In the genomic region with DNA sequence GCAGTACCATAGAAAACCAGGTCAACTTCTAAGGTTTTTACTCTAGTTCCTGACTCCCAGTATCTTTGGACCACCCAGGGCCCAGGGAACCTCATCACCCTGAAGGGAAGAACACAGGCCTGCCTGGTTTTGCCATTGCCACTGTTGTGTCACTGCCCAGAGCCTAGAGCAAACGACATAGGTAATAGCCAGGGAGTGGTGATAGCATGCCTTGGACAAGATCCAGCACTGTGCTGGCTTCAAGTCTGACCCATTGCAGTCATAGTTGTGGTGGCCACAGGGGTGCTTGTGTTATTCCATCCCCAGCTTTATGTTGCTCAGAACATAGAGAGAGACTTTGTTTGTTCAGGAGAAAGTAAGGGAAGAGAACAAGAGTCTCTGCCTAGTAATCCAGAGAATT, we compare ENCODE assay signal across 27 cellular contexts.
"Had no signal": no experiment of that assay in that cellular context is flagged by ENCODE, and none has a peak within 500 bp of the region (broad histone marks: within the 10 kb centered on the region; RNA-seq: fewer than 3 reads in every experiment).

No MANE protein-coding gene starts in this region.

- H3K4me1 Mint-ChIP-seq: immature natural killer cell; naive thymus-derived CD4-positive, alpha-beta T cell; stimulated activated effector memory CD8-positive, alpha-beta T cell treated with anti-CD3 and anti-CD28 coated beads, Interleukin-12 subunit alpha, Interleukin-12 subunit beta, amount 100 ng/mL, for 72 hours; stimulated activated naive CD8-positive, alpha-beta T cell treated with anti-CD3 and anti-CD28 coated beads, Interleukin-15, amount 100 ng/mL, for 72 hours had no signal

- ATAC-seq: left colon; left lung; lower lobe of right lung; naive thymus-derived CD4-positive, alpha-beta T cell; natural killer cell treated with Interleukin-12 subunit alpha and Interleukin-12 subunit beta and Interleukin-15 and Interleukin-18, amount 100 ng/mL, for 72 hours; right cardiac atrium; sciatic nerve; stimulated activated effector memory CD8-positive, alpha-beta T cell treated with anti-CD3 and anti-CD28 coated beads, Interleukin-12 subunit alpha, Interleukin-12 subunit beta, amount 100 ng/mL, for 72 hours; stimulated activated naive CD8-positive, alpha-beta T cell treated with anti-CD3 and anti-CD28 coated beads, Interleukin-15, amount 100 ng/mL, for 72 hours had no signal

- H3K9me3 ChIP-seq: left lung, lower lobe of right lung, ovary, prostate gland, testis, thyroid gland, transverse colon, upper lobe of left lung, vagina had no signal

- H3K36me3 Mint-ChIP-seq: immature natural killer cell; naive thymus-derived CD4-positive, alpha-beta T cell; natural killer cell treated with Interleukin-12 subunit alpha and Interleukin-12 subunit beta and Interleukin-15 and Interleukin-18, amount 100 ng/mL, for 72 hours had no signal

- DNase-seq: hypothalamus; immature natural killer cell; kidney; left colon; left lung; lower lobe of right lung; mammary epithelial cell; mesenchymal stem cell; naive thymus-derived CD4-positive, alpha-beta T cell; ovary; retina; right cardiac atrium; spleen; stimulated activated CD4-positive, alpha-beta T cell treated with anti-CD3 and anti-CD28 coated beads, Interleukin-4, amount 100 ng/mL, for 24 hours; stimulated activated naive CD4-positive, alpha-beta T cell treated with Interleukin-2 at 50 U/mL for 16 hours; stimulated activated naive CD8-positive, alpha-beta T cell treated with anti-CD3 and anti-CD28 coated beads, Interleukin-15, amount 100 ng/mL, for 72 hours; testis; thyroid gland; transverse colon; upper lobe of left lung had no signal

- H3K27ac Mint-ChIP-seq: immature natural killer cell; naive thymus-derived CD4-positive, alpha-beta T cell; natural killer cell treated with Interleukin-12 subunit alpha and Interleukin-12 subunit beta and Interleukin-15 and Interleukin-18, amount 100 ng/mL, for 72 hours; stimulated activated effector memory CD8-positive, alpha-beta T cell treated with anti-CD3 and anti-CD28 coated beads, Interleukin-12 subunit alpha, Interleukin-12 subunit beta, amount 100 ng/mL, for 72 hours; stimulated activated naive CD8-positive, alpha-beta T cell treated with anti-CD3 and anti-CD28 coated beads, Interleukin-15, amount 100 ng/mL, for 72 hours had no signal

- H3K4me3 ChIP-seq: left lung, lower lobe of right lung, ovary, prostate gland, skin epidermis, spleen, testis, thyroid gland, transverse colon, upper lobe of left lung, vagina had no signal

- H3K36me3 ChIP-seq: left lung, lower lobe of right lung, ovary, prostate gland, spleen, thyroid gland, transverse colon, upper lobe of left lung, vagina had no signal

- H3K27me3 ChIP-seq: left lung, ovary, spleen, testis, thyroid gland, transverse colon, upper lobe of left lung, vagina had no signal

- H3K27me3 Mint-ChIP-seq: naive thymus-derived CD4-positive, alpha-beta T cell; natural killer cell treated with Interleukin-12 subunit alpha and Interleukin-12 subunit beta and Interleukin-15 and Interleukin-18, amount 100 ng/mL, for 72 hours; stimulated activated naive CD8-positive, alpha-beta T cell treated with anti-CD3 and anti-CD28 coated beads, Interleukin-15, amount 100 ng/mL, for 72 hours had no signal

- H3K27ac ChIP-seq: left lung, lower lobe of right lung, ovary, prostate gland, skin epidermis, spleen, testis, thyroid gland, transverse colon, upper lobe of left lung, vagina had no signal

- H3K4me1 ChIP-seq: left lung, lower lobe of right lung, prostate gland, spleen, testis, thyroid gland, transverse colon, upper lobe of left lung, vagina had no signal

- H3K4me3 Mint-ChIP-seq: immature natural killer cell; naive thymus-derived CD4-positive, alpha-beta T cell; natural killer cell treated with Interleukin-12 subunit alpha and Interleukin-12 subunit beta and Interleukin-15 and Interleukin-18, amount 100 ng/mL, for 72 hours; stimulated activated effector memory CD8-positive, alpha-beta T cell treated with anti-CD3 and anti-CD28 coated beads, Interleukin-12 subunit alpha, Interleukin-12 subunit beta, amount 100 ng/mL, for 72 hours; stimulated activated naive CD8-positive, alpha-beta T cell treated with anti-CD3 and anti-CD28 coated beads, Interleukin-15, amount 100 ng/mL, for 72 hours had no signal

- FAIRE-seq: islet of Langerhans, kidney had no signal
